Comparison of ENCODE assay signal across 8 cellular contexts in the genomic region with DNA sequence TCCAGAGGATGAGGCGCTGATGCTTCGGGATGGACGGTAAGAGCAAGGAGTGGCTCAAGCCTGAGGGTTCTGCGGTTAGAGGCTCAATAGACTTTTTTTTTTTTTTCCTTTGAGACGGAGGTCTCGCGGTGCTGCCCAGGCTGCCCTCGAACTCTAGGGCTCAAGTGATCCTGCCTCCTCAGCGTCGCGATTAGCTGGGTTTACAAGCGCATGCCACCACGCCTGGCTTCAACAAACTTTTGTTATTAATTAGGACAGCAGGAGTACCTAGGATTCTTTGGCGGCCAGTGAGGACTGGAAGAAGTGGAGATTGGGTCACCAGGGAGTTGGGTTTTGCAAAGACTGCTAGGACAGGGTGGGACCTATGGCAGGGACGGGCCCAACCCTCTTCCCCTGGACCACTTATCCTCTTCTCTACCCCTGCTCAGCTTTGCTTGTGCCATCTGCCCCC. TPM values are rescaled to one million over a fixed set of nuclear protein-coding genes. Genes with fewer than 3 reads are reported as not detected.
DNase-seq lines count a peak whose midpoint lies in the region; ATAC-seq and TF ChIP-seq lines count a peak whose summit lies in the region.

No MANE protein-coding gene starts in this region.

- peak overlapping the region; percentile 99 for H3K4me3 Mint-ChIP-seq in nephron progenitor cell

- H3K27ac ChIP-seq in SJSA1 (peak overlapping the region; percentile 36), epithelial cell of prostate (peak overlapping the region; percentile 85)

- no peaks in the 10 kb centered on the region for H3K9me3 ChIP-seq in SJSA1 (replicated peaks)

- intact Hi-C loops in sciatic nerve (cut with DNase I), result no loop called here

- H3K9me3 Mint-ChIP-seq in nephron progenitor cell, result no peaks in the 10 kb centered on the region

- peaks cover 19% of the 10 kb centered on the region for H3K4me1 ChIP-seq in SJSA1 (replicated peaks)

- TF ChIP-seq CTCF in nephron progenitor cell (IDR thresholded peaks at IDR 0.05), result no peak

- no peaks in the 10 kb centered on the region for H3K27me3 ChIP-seq in SJSA1 (replicated peaks)

- peaks cover 2% of the 10 kb centered on the region for H3K27me3 Mint-ChIP-seq in nephron progenitor cell (ENCODE audit: low read depth, poor library complexity)

- peak overlapping the region; percentile 51 for H3K4me3 ChIP-seq in SJSA1

- peak overlapping the region; percentile 99 for H3K27ac Mint-ChIP-seq in nephron progenitor cell

- ATAC-seq in GM19351 (IDR thresholded peaks at IDR 0.05; ENCODE audit: unreplicated experiment) (peak; percentile 11), sciatic nerve (no peak), HG03521 (IDR thresholded peaks at IDR 0.05; ENCODE audit: unreplicated experiment) (no peak)

- peaks cover 45% of the 10 kb centered on the region for H3K4me1 Mint-ChIP-seq in nephron progenitor cell

- peaks cover 47% of the 10 kb centered on the region for H3K36me3 ChIP-seq in SJSA1

- H3K36me3 Mint-ChIP-seq in nephron progenitor cell (ENCODE audit: low read depth), result peaks cover 27% of the 10 kb centered on the region

- DNase-seq in A172 (ENCODE audit: low spot score), result peak; percentile 72
- DNase-seq in SJSA1 (ENCODE audit: low read depth in 1 of 2, low spot score in 2 of 2), result peak in 1 of 2 experiments; percentile 77
- no peak for DNase-seq in epithelial cell of prostate (ENCODE audit: low read depth, low spot score)
- peak; percentile 24 for DNase-seq in nephron progenitor cell
- DNase-seq in activated CD4-positive, CD25-positive, alpha-beta regulatory T cell (lab: John Stamatoyannopoulos, UW), result no peak
- DNase-seq in sciatic nerve (ENCODE audit: low spot score), result no peak

RNA-seq across cellular contexts. Expression of a gene that starts 0.6 kb away (rescaled TPM):
- total RNA-seq in A172 (2014; rRNA removed; shearing (Covaris generic)), result 105 and 107 TPM in 2 replicates
- 52.9 and 62.9 TPM in 2 replicates for total RNA-seq in SJSA1 (2014; rRNA removed; shearing (Covaris generic))
- total RNA-seq in sciatic nerve, result 25.9 TPM

RNA-seq across cellular contexts. Expression of a gene that starts 0.8 kb away (rescaled TPM):
- total RNA-seq in A172 (2014; rRNA removed; shearing (Covaris generic)), result 19.6 and 21.6 TPM in 2 replicates
- 15.8 and 18.3 TPM in 2 replicates for total RNA-seq in SJSA1 (2014; rRNA removed; shearing (Covaris generic))
- total RNA-seq in sciatic nerve, result 10.6 TPM

RNA-seq across cellular contexts. Expression of a gene that starts 9.2 kb away (rescaled TPM):
- 0.17 and 0.57 TPM in 2 replicates for total RNA-seq in A172 (2014; rRNA removed; shearing (Covaris generic))
- total RNA-seq in SJSA1 (2014; rRNA removed; shearing (Covaris generic)), result 1.2 TPM in 1 of 2 replicates, not detected in the other
- 0.76 TPM for total RNA-seq in sciatic nerve

RNA-seq across cellular contexts. Expression of a gene that starts 10.1 kb away (rescaled TPM):
- not detected in 2 replicates for total RNA-seq in A172 (2014; rRNA removed; shearing (Covaris generic))
- not detected in 2 replicates for total RNA-seq in SJSA1 (2014; rRNA removed; shearing (Covaris generic))
- 3.9 TPM for total RNA-seq in sciatic nerve

RNA-seq across cellular contexts. Expression of a gene that starts 20.1 kb away (rescaled TPM):
- 2.5 and 4.4 TPM in 2 replicates for total RNA-seq in A172 (2014; rRNA removed; shearing (Covaris generic))
- total RNA-seq in SJSA1 (2014; rRNA removed; shearing (Covaris generic)), result 0.06 and 1.1 TPM in 2 replicates
- 33.5 TPM for total RNA-seq in sciatic nerve

Comparison
In these comparisons a context has a peak if more than half of its experiments do, and no peak if none do; other contexts are left out.
1. DNase-seq: peak in A172 (single experiment) and nephron progenitor cell (single experiment); none in epithelial cell of prostate (single experiment), activated CD4-positive, CD25-positive, alpha-beta regulatory T cell (0 of 4) and sciatic nerve (single experiment).